ENCODE assay signal across 1 cellular context in genomic region chr10:43106256-43107091, GRCh38.
TF ChIP-seq lines count a peak whose summit lies in the region.

No MANE protein-coding gene starts in this region.

TF ChIP-seq in IMR-90, 13 proteins besides CTCF, POLR2A, EP300 and RAD21 (continued from another document):
- TF ChIP-seq, protein P1, sequence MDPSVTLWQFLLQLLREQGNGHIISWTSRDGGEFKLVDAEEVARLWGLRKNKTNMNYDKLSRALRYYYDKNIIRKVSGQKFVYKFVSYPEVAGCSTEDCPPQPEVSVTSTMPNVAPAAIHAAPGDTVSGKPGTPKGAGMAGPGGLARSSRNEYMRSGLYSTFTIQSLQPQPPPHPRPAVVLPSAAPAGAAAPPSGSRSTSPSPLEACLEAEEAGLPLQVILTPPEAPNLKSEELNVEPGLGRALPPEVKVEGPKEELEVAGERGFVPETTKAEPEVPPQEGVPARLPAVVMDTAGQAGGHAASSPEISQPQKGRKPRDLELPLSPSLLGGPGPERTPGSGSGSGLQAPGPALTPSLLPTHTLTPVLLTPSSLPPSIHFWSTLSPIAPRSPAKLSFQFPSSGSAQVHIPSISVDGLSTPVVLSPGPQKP (IDR thresholded peaks at IDR 0.05; ENCODE audit: borderline replicate concordance, low read depth, low read length) = no peak
- TF ChIP-seq NFE2L2 (IDR thresholded peaks at IDR 0.05; ENCODE audit: low read depth, low read length) (no peak), MAZ (IDR thresholded peaks at IDR 0.05; ENCODE audit: borderline replicate concordance, low read depth, low read length) (no peak), SMC3 (IDR thresholded peaks at IDR 0.05; ENCODE audit: low read depth, low read length) (no peak)
